In the genomic region with DNA sequence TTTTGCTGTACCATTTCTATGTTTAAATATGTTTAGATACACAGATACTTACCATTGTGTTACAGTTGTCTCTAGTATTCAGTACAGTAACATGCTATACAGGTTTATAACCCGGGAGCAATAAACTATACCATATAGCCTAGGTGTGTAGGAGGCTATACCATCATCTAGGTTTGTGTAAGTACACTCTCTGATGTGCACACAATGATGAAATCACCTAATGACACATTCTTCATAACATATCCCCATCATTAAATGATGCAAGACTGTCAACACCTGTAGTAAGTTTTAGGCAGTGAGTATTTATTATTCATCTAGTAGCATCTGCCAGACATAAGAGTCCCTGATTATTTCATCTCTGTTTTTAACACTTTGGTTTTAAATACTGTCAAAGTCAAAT, we compare ENCODE assay signal across 25 cellular contexts.
"Had no signal": no experiment of that assay in that cellular context is flagged by ENCODE, and none has a peak within 500 bp of the region (broad histone marks: within the 10 kb centered on the region; RNA-seq: fewer than 3 reads in every experiment).

No MANE protein-coding gene starts in this region.

- H3K9me3 ChIP-seq: adrenal gland, colonic mucosa, esophagus squamous epithelium, suprapubic skin had no signal

- H3K27ac Mint-ChIP-seq: activated CD4-positive, alpha-beta T cell treated with anti-CD3 and anti-CD28 coated beads, Interleukin-2, amount 10 ng/mL, durations not matched to agents 7 days and 5 days; activated naive CD4-positive, alpha-beta T cell treated with anti-CD3 and anti-CD28 coated beads, Interleukin-2, amount 10 ng/mL, durations not matched to agents 7 days and 5 days; nephron progenitor cell; progenitor cell of endocrine pancreas; T-helper 1 cell treated with Interleukin-12 subunit alpha and Interleukin-12 subunit beta and Interleukin-4 antibody, amounts not matched to agents 30 μg/mL and 1 μg/mL, for 36 hours; WTC11 had no signal

- H3K27me3 Mint-ChIP-seq: activated CD4-positive, alpha-beta T cell treated with anti-CD3 and anti-CD28 coated beads, Interleukin-2, amount 10 ng/mL, durations not matched to agents 7 days and 5 days; activated naive CD4-positive, alpha-beta T cell treated with anti-CD3 and anti-CD28 coated beads, Interleukin-2, amount 10 ng/mL, durations not matched to agents 7 days and 5 days; progenitor cell of endocrine pancreas had no signal

- H3K9me3 Mint-ChIP-seq: activated naive CD4-positive, alpha-beta T cell treated with anti-CD3 and anti-CD28 coated beads, Interleukin-2, amount 10 ng/mL, durations not matched to agents 7 days and 5 days; T-helper 1 cell treated with Interleukin-12 subunit alpha and Interleukin-12 subunit beta and Interleukin-4 antibody, amounts not matched to agents 30 μg/mL and 1 μg/mL, for 36 hours had no signal

- H3K27ac ChIP-seq: adrenal gland, colonic mucosa, esophagus squamous epithelium, skin epidermis, suprapubic skin had no signal

- H3K4me3 ChIP-seq: adrenal gland, colonic mucosa, esophagus squamous epithelium, skin epidermis, suprapubic skin had no signal

- H3K4me3 Mint-ChIP-seq: activated CD4-positive, alpha-beta T cell treated with anti-CD3 and anti-CD28 coated beads, Interleukin-2, amount 10 ng/mL, durations not matched to agents 7 days and 5 days; activated naive CD4-positive, alpha-beta T cell treated with anti-CD3 and anti-CD28 coated beads, Interleukin-2, amount 10 ng/mL, durations not matched to agents 7 days and 5 days; nephron progenitor cell; T-helper 1 cell treated with Interleukin-12 subunit alpha and Interleukin-12 subunit beta and Interleukin-4 antibody, amounts not matched to agents 30 μg/mL and 1 μg/mL, for 36 hours; WTC11 had no signal

- H3K4me1 ChIP-seq: adrenal gland, colonic mucosa, esophagus squamous epithelium, suprapubic skin had no signal

- FAIRE-seq: endometrium, TTC549 had no signal

- ATAC-seq: left ventricle myocardium superior, right cardiac atrium, WTC11 had no signal

- H3K27me3 ChIP-seq: adrenal gland, colonic mucosa, esophagus squamous epithelium, suprapubic skin had no signal

- DNase-seq: activated CD4-positive, alpha-beta T cell treated with anti-CD3 and anti-CD28 coated beads, Interleukin-2, amount 10 ng/mL, durations not matched to agents 7 days and 5 days; activated naive CD4-positive, alpha-beta T cell treated with anti-CD3 and anti-CD28 coated beads, Interleukin-2, amount 10 ng/mL, durations not matched to agents 7 days and 5 days; activated T-cell treated with anti-CD3 and anti-CD28 coated beads for 4 hours; adrenal gland; central memory CD4-positive, alpha-beta T cell; colonic mucosa; esophagus squamous epithelium; foreskin fibroblast; glutamatergic neuron; hypothalamus; left ventricle myocardium superior; nephron progenitor cell; occipital lobe; right cardiac atrium; stimulated activated CD4-positive, alpha-beta T cell treated with anti-CD3 and anti-CD28 coated beads, Interleukin-15, amount 100 ng/mL, for 24 hours; stimulated activated CD4-positive, alpha-beta T cell treated with anti-CD3 and anti-CD28 coated beads, Interleukin-4, amount 100 ng/mL, for 1 hour; stimulated activated naive CD4-positive, alpha-beta T cell; trophoblast cell had no signal

- H3K4me1 Mint-ChIP-seq: WTC11 had no signal
